In the genomic region with DNA sequence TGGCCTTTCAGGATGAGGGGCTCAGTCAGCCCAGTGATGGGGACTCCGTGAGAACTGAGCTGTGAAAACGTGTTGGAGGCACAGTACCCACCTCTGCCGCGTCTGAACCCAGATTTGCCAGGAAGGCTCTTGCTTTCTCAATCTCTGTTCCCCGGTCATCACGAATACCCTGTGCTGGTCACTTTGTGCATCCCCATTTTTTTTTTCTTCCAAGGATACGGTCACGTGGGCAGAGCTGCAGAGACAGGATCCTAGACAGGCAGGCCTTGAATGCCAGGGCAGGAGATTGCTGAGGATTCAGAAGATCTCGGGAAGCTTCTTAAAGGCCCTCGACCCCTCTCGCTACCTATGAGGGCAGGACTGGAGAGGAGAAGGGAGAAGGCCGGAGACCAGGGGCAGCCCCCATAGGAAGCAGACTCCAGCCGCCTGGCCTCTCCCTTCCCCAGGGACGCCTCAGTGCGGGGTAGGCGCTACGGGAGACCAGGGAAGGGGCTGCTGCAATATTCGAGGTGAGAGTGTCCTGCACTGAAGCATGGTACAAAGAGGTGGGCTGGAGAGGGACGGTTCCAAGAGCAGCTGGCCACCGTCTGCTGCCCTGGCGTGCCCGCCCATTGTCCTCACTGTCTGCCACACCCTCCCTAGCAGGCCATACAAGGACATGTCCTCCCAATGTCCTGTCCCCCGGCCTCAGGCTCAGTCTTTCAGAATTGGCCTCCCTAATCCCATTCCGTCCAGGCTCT, we compare ENCODE assay signal across 10 cellular contexts. TPM values are rescaled to one million over a fixed set of nuclear protein-coding genes. Genes with fewer than 3 reads are reported as not detected.
DNase-seq lines count a peak whose midpoint lies in the region; FAIRE-seq and TF ChIP-seq lines count a peak whose summit lies in the region.
"Had no signal": no experiment of that assay in that cellular context is flagged by ENCODE, and none has a peak within 500 bp of the region (broad histone marks: within the 10 kb centered on the region; RNA-seq: fewer than 3 reads in every experiment).

No MANE protein-coding gene starts in this region.

- no peaks in the 10 kb centered on the region for H3K27me3 ChIP-seq in breast epithelium

- H3K4me3 ChIP-seq in breast epithelium, result peak overlapping the region in 2 of 3 donors; percentile 17 to 48
- H3K4me3 ChIP-seq in kidney (ENCODE audit: low read length in 2 of 2), result peak overlapping the region in 1 of 2 donors; percentile 44

- POLR2A ChIA-PET in MCF 10A (lab: Yijun Ruan, JAX), result interaction anchor here (0.6 to 4.2 kb wide), 8 partner anchors 13 to 234 kb away, joined by 3 to 29 read pairs (median 5); a partner anchor contains a TSS

- FAIRE-seq in kidney (lab: Jason Lieb, UNC), result no peak
- FAIRE-seq: endometrium had no signal

- peak overlapping the region in 1 of 2 donors; percentile 23 for H3K9ac ChIP-seq in kidney (ENCODE audit: low read length in 2 of 2)

- H3K36me3 ChIP-seq in breast epithelium (no peaks in the 10 kb centered on the region), kidney (ENCODE audit: control insufficient read depth in 1 of 2, insufficient read depth in 2 of 2, low read length in 2 of 2) (no peaks in the 10 kb centered on the region)

- H3K4me1 Mint-ChIP-seq in MCF 10A (ENCODE audit: insufficient read depth, unreplicated experiment) (peaks cover 6% of the 10 kb centered on the region), brain (peaks cover 21% of the 10 kb centered on the region)
- H3K4me1 Mint-ChIP-seq in activated CD4-positive, alpha-beta T cell treated with anti-CD3 and anti-CD28 coated beads, Interleukin-2, amount 10 ng/mL, durations not matched to agents 24 days and 14 days, result peaks cover 11% of the 10 kb centered on the region
- H3K4me1 Mint-ChIP-seq in activated naive CD4-positive, alpha-beta T cell treated with anti-CD3 and anti-CD28 coated beads, Interleukin-2, amount 10 ng/mL, durations not matched to agents 7 days and 5 days, result peaks cover 29% of the 10 kb centered on the region

- intact Hi-C loops in breast epithelium (cut with DNase I; ENCODE audit: low total_unique reads) (loop anchor here (10.0 kb wide), 1 partner anchor 141 kb away; a partner anchor contains a TSS), MCF 10A (cut with micrococcal nuclease) (loop anchor here (1.0 kb wide), 1 partner anchor 100 kb away; no protein-coding TSS in a partner anchor), kidney (cut with DNase I) (loop anchor here (10.0 kb wide), 1 partner anchor 241 kb away; no protein-coding TSS in a partner anchor)
- intact Hi-C loops in activated CD4-positive, alpha-beta T cell treated with anti-CD3 and anti-CD28 coated beads, Interleukin-2, amount 10 ng/mL, durations not matched to agents 24 days and 14 days (cut with micrococcal nuclease), result loop anchor here (1.0 to 10.0 kb wide), 2 partner anchors 141 to 234 kb away; a partner anchor contains a TSS

- no peak overlapping the region for H3K4me3 Mint-ChIP-seq in MCF 10A (ENCODE audit: unreplicated experiment)
- H3K4me3 Mint-ChIP-seq in brain, result peak overlapping the region in 2 of 5 experiments; percentile 16 to 35
- no peak overlapping the region for H3K4me3 Mint-ChIP-seq in activated CD4-positive, alpha-beta T cell treated with anti-CD3 and anti-CD28 coated beads, Interleukin-2, amount 10 ng/mL, durations not matched to agents 24 days and 14 days
- H3K4me3 Mint-ChIP-seq in activated naive CD4-positive, alpha-beta T cell treated with anti-CD3 and anti-CD28 coated beads, Interleukin-2, amount 10 ng/mL, durations not matched to agents 7 days and 5 days, result no peak overlapping the region

- TF ChIP-seq CTCF in breast epithelium (IDR thresholded peaks at IDR 0.05), result peak in 1 of 3 donors; percentile 1
- TF ChIP-seq CTCF in MCF 10A (IDR thresholded peaks at IDR 0.05; ENCODE audit: unreplicated experiment), result no peak
- TF ChIP-seq CTCF in brain (conservative IDR thresholded peaks at IDR 0.05), result peak; percentile 20 to 37
- no peak for TF ChIP-seq CTCF in kidney (IDR thresholded peaks at IDR 0.05; ENCODE audit: borderline replicate concordance, extremely low read depth, insufficient read depth)

- H3K9me3 Mint-ChIP-seq in MCF 10A (ENCODE audit: unreplicated experiment) (no peaks in the 10 kb centered on the region), brain (no peaks in the 10 kb centered on the region)
- no peaks in the 10 kb centered on the region for H3K9me3 Mint-ChIP-seq in activated CD4-positive, alpha-beta T cell treated with anti-CD3 and anti-CD28 coated beads, Interleukin-2, amount 10 ng/mL, durations not matched to agents 24 days and 14 days
- H3K9me3 Mint-ChIP-seq in activated naive CD4-positive, alpha-beta T cell treated with anti-CD3 and anti-CD28 coated beads, Interleukin-2, amount 10 ng/mL, durations not matched to agents 7 days and 5 days, result no peaks in the 10 kb centered on the region
- H3K9me3 Mint-ChIP-seq: IgD-negative memory B cell had no signal

- H3K27me3 Mint-ChIP-seq in MCF 10A (ENCODE audit: insufficient read depth, unreplicated experiment), result no peaks in the 10 kb centered on the region
- H3K27me3 Mint-ChIP-seq in brain, result peaks cover 3% of the 10 kb centered on the region
- peaks cover 15% of the 10 kb centered on the region for H3K27me3 Mint-ChIP-seq in activated CD4-positive, alpha-beta T cell treated with anti-CD3 and anti-CD28 coated beads, Interleukin-2, amount 10 ng/mL, durations not matched to agents 24 days and 14 days
- H3K27me3 Mint-ChIP-seq in activated naive CD4-positive, alpha-beta T cell treated with anti-CD3 and anti-CD28 coated beads, Interleukin-2, amount 10 ng/mL, durations not matched to agents 7 days and 5 days, result peaks cover 58% of the 10 kb centered on the region

- H3K4me1 ChIP-seq in breast epithelium (peaks cover 3 to 5% of the 10 kb centered on the region in 2 donors), kidney (ENCODE audit: control insufficient read depth in 1 of 2, insufficient read depth in 1 of 2, low read depth in 1 of 2, low read length in 2 of 2) (peaks cover 2 to 4% of the 10 kb centered on the region in 2 donors)

- no peak for TF ChIP-seq POLR2A in breast epithelium (IDR thresholded peaks at IDR 0.05)

- DNase-seq in breast epithelium (ENCODE audit: low spot score in 2 of 2), result no peak
- no peak for DNase-seq in MCF 10A (ENCODE audit: unreplicated experiment)
- DNase-seq in kidney, result peak; percentile 47
- DNase-seq in ureter (ENCODE audit: low spot score), result peak; percentile 40
- no peak for DNase-seq in NCI-H1417 (lab: John Stamatoyannopoulos, UW)
- DNase-seq in activated CD4-positive, alpha-beta T cell treated with anti-CD3 and anti-CD28 coated beads, Interleukin-2, amount 10 ng/mL, durations not matched to agents 24 days and 14 days, result no peak
- DNase-seq in activated naive CD4-positive, alpha-beta T cell treated with anti-CD3 and anti-CD28 coated beads, Interleukin-2, amount 10 ng/mL, durations not matched to agents 7 days and 5 days, result no peak

- H3K36me3 Mint-ChIP-seq in MCF 10A (ENCODE audit: insufficient read depth, unreplicated experiment) (no peaks in the 10 kb centered on the region), brain (no peaks in the 10 kb centered on the region)
- no peaks in the 10 kb centered on the region for H3K36me3 Mint-ChIP-seq in activated CD4-positive, alpha-beta T cell treated with anti-CD3 and anti-CD28 coated beads, Interleukin-2, amount 10 ng/mL, durations not matched to agents 24 days and 14 days (ENCODE audit: low read depth)
- H3K36me3 Mint-ChIP-seq in activated naive CD4-positive, alpha-beta T cell treated with anti-CD3 and anti-CD28 coated beads, Interleukin-2, amount 10 ng/mL, durations not matched to agents 7 days and 5 days, result no peaks in the 10 kb centered on the region
- H3K36me3 Mint-ChIP-seq: IgD-negative memory B cell had no signal

- H3K27ac ChIP-seq in breast epithelium, result no peak overlapping the region
- no peak overlapping the region for H3K27ac ChIP-seq in kidney (ENCODE audit: low read depth in 2 of 2, low read length in 2 of 2)

- CTCF ChIA-PET in MCF 10A (lab: Yijun Ruan, JAX), result interaction anchor here (0.6 to 4.9 kb wide), 48 partner anchors 7 to 780 kb away, joined by 3 to 95 read pairs (median 5); a partner anchor contains a TSS
- CTCF ChIA-PET in activated naive CD4-positive, alpha-beta T cell treated with anti-CD3 and anti-CD28 coated beads, Interleukin-2, amount 10 ng/mL, durations not matched to agents 7 days and 5 days (lab: Charles Lee), result interaction anchor here (0.6 to 6.6 kb wide), 38 partner anchors 12 to 310 kb away, joined by 3 to 110 read pairs (median 4); a partner anchor contains a TSS

- H3K9me3 ChIP-seq in breast epithelium (no peaks in the 10 kb centered on the region), kidney (ENCODE audit: control insufficient read depth in 1 of 2, low read length in 2 of 2) (no peaks in the 10 kb centered on the region)

- BruUV-seq in MCF 10A (replicated peaks; lab: Mats Ljungman, UMichigan), result no TSS peak

- no peak overlapping the region for H3K27ac Mint-ChIP-seq in MCF 10A (ENCODE audit: low read depth, unreplicated experiment)
- peak overlapping the region in 1 of 5 experiments; percentile 79 for H3K27ac Mint-ChIP-seq in brain
- no peak overlapping the region for H3K27ac Mint-ChIP-seq in activated CD4-positive, alpha-beta T cell treated with anti-CD3 and anti-CD28 coated beads, Interleukin-2, amount 10 ng/mL, durations not matched to agents 24 days and 14 days
- no peak overlapping the region for H3K27ac Mint-ChIP-seq in activated naive CD4-positive, alpha-beta T cell treated with anti-CD3 and anti-CD28 coated beads, Interleukin-2, amount 10 ng/mL, durations not matched to agents 7 days and 5 days

RNA-seq across cellular contexts. Expression of a gene that starts 29.0 kb away (rescaled TPM):
- 10 to 100 TPM; 17.0 to 21.6 (median 20.3) TPM for total RNA-seq in breast epithelium
- total RNA-seq in MCF 10A (2022), result 19.7 and 25.5 TPM in 2 replicates
- polyA plus RNA-seq in brain (ENCODE audit: insufficient read depth, low read depth, low replicate concordance), result 5.5 TPM
- 27.7 TPM for total RNA-seq in kidney
- polyA plus RNA-seq in kidney (ENCODE audit: insufficient read depth, low read depth, low replicate concordance), result 8.8 TPM
- total RNA-seq in ureter, result 41.1 TPM
- 21.9 and 22.7 TPM in 2 replicates for total RNA-seq in activated CD4-positive, alpha-beta T cell treated with anti-CD3 and anti-CD28 coated beads, Interleukin-2, amount 10 ng/mL, durations not matched to agents 24 days and 14 days

Comparison
In these comparisons a context has a peak if more than half of its experiments do, and no peak if none do; other contexts are left out.
1. DNase-seq: peak in kidney (single experiment) and ureter (single experiment); none in breast epithelium (0 of 2), MCF 10A (single experiment), NCI-H1417 (0 of 3), activated CD4-positive, alpha-beta T cell treated with anti-CD3 and anti-CD28 coated beads, Interleukin-2, amount 10 ng/mL, durations not matched to agents 24 days and 14 days (single experiment) and activated naive CD4-positive, alpha-beta T cell treated with anti-CD3 and anti-CD28 coated beads, Interleukin-2, amount 10 ng/mL, durations not matched to agents 7 days and 5 days (single experiment).
2. CTCF ChIP-seq: peak in brain (2 of 2); none in MCF 10A (single experiment) and kidney (single experiment).